Comparison of ENCODE assay signal across 19 cellular contexts in the genomic region with DNA sequence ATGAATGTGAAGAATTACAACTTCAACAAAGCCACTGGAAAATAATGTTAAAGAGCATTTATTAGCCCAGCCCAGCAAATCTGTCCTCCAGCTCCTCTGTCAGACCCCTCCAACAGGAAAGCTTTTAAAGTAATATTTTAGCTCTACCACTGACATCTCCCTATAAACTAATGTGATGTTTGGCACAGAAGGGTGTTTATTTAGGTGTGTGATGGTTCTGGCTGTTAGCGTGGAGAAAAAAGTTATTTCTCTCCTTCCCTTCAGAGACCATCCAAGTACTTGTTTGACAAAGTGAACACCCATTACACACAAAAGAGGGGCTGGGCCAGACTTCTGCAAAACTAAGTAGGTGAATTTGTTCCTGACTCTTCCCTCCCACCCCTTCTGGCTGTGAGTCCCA.
DNase-seq lines count a peak whose midpoint lies in the region; ATAC-seq, FAIRE-seq and TF ChIP-seq lines count a peak whose summit lies in the region.
"Had no signal": no experiment of that assay in that cellular context is flagged by ENCODE, and none has a peak within 500 bp of the region (broad histone marks: within the 10 kb centered on the region; RNA-seq: fewer than 3 reads in every experiment).

No MANE protein-coding gene starts in this region.

- DNase-seq in GM23338 (ENCODE audit: low spot score) (no peak), astrocyte (ENCODE audit: low read depth) (peak; percentile 56), left kidney (ENCODE audit: low read depth, low spot score) (peak; percentile 52), osteocyte (ENCODE audit: extremely low spot score, unreplicated experiment) (no peak), NCI-H187 (lab: John Stamatoyannopoulos, UW) (no peak), SJCRH30 (no peak)
- DNase-seq in activated T-cell treated with anti-CD3 and anti-CD28 coated beads, Interleukin-2, amount 50 U/mL, for 1 hour = no peak
- DNase-seq: CD8-positive, alpha-beta T cell; COR-L47; DND-41; GDM1; GOT3; HFFc6 had no signal

- no peaks in the 10 kb centered on the region for H3K9me2 ChIP-seq in GM23338 (ENCODE audit: insufficient read depth)

- H2AFZ ChIP-seq in GM23338 (0 out of 2 replicates have a peak overlapping the region, but pooled peaks have one; percentile 12), astrocyte (ENCODE audit: low read depth, low read length) (no peak overlapping the region)

- H3K4me3 Mint-ChIP-seq in GM23338 = no peak overlapping the region
- H3K4me3 Mint-ChIP-seq in astrocyte (ENCODE audit: unreplicated experiment) = no peak overlapping the region
- H3K4me3 Mint-ChIP-seq in osteocyte (ENCODE audit: unreplicated experiment) = no peak overlapping the region
- H3K4me3 Mint-ChIP-seq: CD14-positive monocyte; CD8-positive, alpha-beta T cell; HFFc6 had no signal

- H3K4me1 ChIP-seq in GM23338 (ENCODE audit: insufficient read depth) = no peaks in the 10 kb centered on the region
- H3K4me1 ChIP-seq in astrocyte (ENCODE audit: insufficient read depth, low read length) = no peaks in the 10 kb centered on the region
- H3K4me1 ChIP-seq in SJCRH30 = no peaks in the 10 kb centered on the region
- H3K4me1 ChIP-seq: HAP-1 had no signal

- no peak overlapping the region for H3K27ac Mint-ChIP-seq in GM23338
- no peak overlapping the region for H3K27ac Mint-ChIP-seq in astrocyte (ENCODE audit: unreplicated experiment)
- H3K27ac Mint-ChIP-seq in osteocyte (ENCODE audit: unreplicated experiment) = peak overlapping the region; percentile 16
- H3K27ac Mint-ChIP-seq: CD14-positive monocyte; CD8-positive, alpha-beta T cell; HFFc6 had no signal

- H3K4me2 ChIP-seq in GM23338 = no peak overlapping the region
- no peak overlapping the region for H3K4me2 ChIP-seq in astrocyte (ENCODE audit: low read length)

- H3K36me3 Mint-ChIP-seq in GM23338 (ENCODE audit: low read depth) (no peaks in the 10 kb centered on the region), astrocyte (ENCODE audit: low read depth, unreplicated experiment) (no peaks in the 10 kb centered on the region), osteocyte (ENCODE audit: unreplicated experiment) (no peaks in the 10 kb centered on the region)
- H3K36me3 Mint-ChIP-seq: CD14-positive monocyte; CD8-positive, alpha-beta T cell had no signal

- H3K36me3 ChIP-seq in GM23338 (ENCODE audit: insufficient read depth) (no peaks in the 10 kb centered on the region), astrocyte (ENCODE audit: insufficient read depth, low read length) (no peaks in the 10 kb centered on the region), SJCRH30 (no peaks in the 10 kb centered on the region)
- H3K36me3 ChIP-seq: HAP-1 had no signal

- no peaks in the 10 kb centered on the region for H3K9me3 ChIP-seq in astrocyte (ENCODE audit: insufficient read depth, low read depth, low read length)
- no peaks in the 10 kb centered on the region for H3K9me3 ChIP-seq in SJCRH30 (replicated peaks)
- H3K9me3 ChIP-seq: HAP-1 had no signal

- ATAC-seq in GM23338 = no peak
- ATAC-seq in HG03025 (IDR thresholded peaks at IDR 0.05; ENCODE audit: low FRiP score, unreplicated experiment) = no peak
- ATAC-seq: CD8-positive, alpha-beta T cell had no signal

- no peaks in the 10 kb centered on the region for H3K79me2 ChIP-seq in GM23338 (replicated peaks; ENCODE audit: insufficient read depth)
- H3K79me2 ChIP-seq in astrocyte (ENCODE audit: insufficient read depth, low read length) = no peaks in the 10 kb centered on the region

- H3F3A ChIP-seq in GM23338 (replicated peaks; ENCODE audit: low read depth) = no peaks in the 10 kb centered on the region

- H3K27me3 Mint-ChIP-seq in GM23338 (ENCODE audit: insufficient read depth, low read depth, poor library complexity) (no peaks in the 10 kb centered on the region), astrocyte (ENCODE audit: low read depth, unreplicated experiment) (no peaks in the 10 kb centered on the region), osteocyte (ENCODE audit: unreplicated experiment) (no peaks in the 10 kb centered on the region)

- H3K9ac ChIP-seq in astrocyte (ENCODE audit: low read length) = no peak overlapping the region

- TF ChIP-seq CTCF in GM23338 (conservative IDR thresholded peaks at IDR 0.05; ENCODE audit: low read depth in 2 of 2) (no peak), astrocyte (IDR thresholded peaks at IDR 0.05; ENCODE audit: insufficient read depth, low read depth, low read length) (no peak), osteocyte (IDR thresholded peaks at IDR 0.05) (no peak)

- no peaks in the 10 kb centered on the region for H3K9me3 Mint-ChIP-seq in GM23338
- no peaks in the 10 kb centered on the region for H3K9me3 Mint-ChIP-seq in astrocyte (ENCODE audit: unreplicated experiment)
- no peaks in the 10 kb centered on the region for H3K9me3 Mint-ChIP-seq in osteocyte (ENCODE audit: unreplicated experiment)
- H3K9me3 Mint-ChIP-seq: HFFc6 had no signal

- H3K27ac ChIP-seq in GM23338 (ENCODE audit: low read depth) (no peak overlapping the region), astrocyte (ENCODE audit: low read depth, low read length) (no peak overlapping the region), SJCRH30 (no peak overlapping the region)
- H3K27ac ChIP-seq: 22Rv1 had no signal

- FAIRE-seq in astrocyte (lab: Jason Lieb, UNC) = no peak
- FAIRE-seq: D721Med, GM12892 had no signal

- H3K4me3 ChIP-seq in GM23338 = no peak overlapping the region
- H3K4me3 ChIP-seq in astrocyte (ENCODE audit: insufficient read depth, low read depth, low read length) = no peak overlapping the region
- H3K4me3 ChIP-seq in SJCRH30 = no peak overlapping the region
- H3K4me3 ChIP-seq: HAP-1 had no signal

- H4K20me1 ChIP-seq in GM23338 (replicated peaks; ENCODE audit: insufficient read depth) = no peaks in the 10 kb centered on the region
- no peaks in the 10 kb centered on the region for H4K20me1 ChIP-seq in astrocyte (ENCODE audit: insufficient read depth, low read length)

- H3K4me1 Mint-ChIP-seq in GM23338 (peaks cover 2% of the 10 kb centered on the region; the same call in 2 of the 3 replicates), astrocyte (ENCODE audit: low read depth, unreplicated experiment) (no peaks in the 10 kb centered on the region), osteocyte (ENCODE audit: unreplicated experiment) (peaks cover 27% of the 10 kb centered on the region)
- H3K4me1 Mint-ChIP-seq: CD14-positive monocyte had no signal

- no peaks in the 10 kb centered on the region for H3K27me3 ChIP-seq in GM23338 (ENCODE audit: insufficient read depth)
- no peaks in the 10 kb centered on the region for H3K27me3 ChIP-seq in astrocyte (ENCODE audit: insufficient read depth, low read length)
- no peaks in the 10 kb centered on the region for H3K27me3 ChIP-seq in SJCRH30

TF ChIP-seq in GM23338, 12 proteins besides CTCF, POLR2A, EP300 and RAD21:
- TF ChIP-seq ETS1 (IDR thresholded peaks at IDR 0.05) = no peak

Comparison
In these comparisons a context has a peak if more than half of its experiments do, and no peak if none do; other contexts are left out.
1. DNase-seq: peak in astrocyte (single experiment) and left kidney (single experiment); none in GM23338 (single experiment), osteocyte (single experiment), NCI-H187 (0 of 2), SJCRH30 (0 of 2) and activated T-cell treated with anti-CD3 and anti-CD28 coated beads, Interleukin-2, amount 50 U/mL, for 1 hour (single experiment).